In genomic region chr14:71320734-71321555, GRCh38 we compare ENCODE assay signal across 8 cellular contexts. TPM values are rescaled to one million over a fixed set of nuclear protein-coding genes. Genes with fewer than 3 reads are reported as not detected.
DNase-seq lines count a peak whose midpoint lies in the region; ATAC-seq and TF ChIP-seq lines count a peak whose summit lies in the region.

No MANE protein-coding gene starts in this region.

- H3K36me3 Mint-ChIP-seq in neural crest cell (ENCODE audit: low read depth): no peaks in the 10 kb centered on the region

- peak; percentile 40 for ATAC-seq in GM18502 (IDR thresholded peaks at IDR 0.05; ENCODE audit: poor library complexity, unreplicated experiment)
- ATAC-seq in HG03039 (IDR thresholded peaks at IDR 0.05; ENCODE audit: unreplicated experiment): peak; percentile 35
- peak; percentile 44 for ATAC-seq in PC-3

- H3K79me2 ChIP-seq in PC-3 (ENCODE audit: low read length): peaks cover 55% of the 10 kb centered on the region

- H3K9me3 Mint-ChIP-seq in neural crest cell: no peaks in the 10 kb centered on the region

- H3K27me3 ChIP-seq in PC-3 (ENCODE audit: low read length) (no peaks in the 10 kb centered on the region), subcutaneous abdominal adipose tissue (ENCODE audit: control insufficient read depth in 5 of 5, insufficient read depth in 4 of 5, low read length in 5 of 5) (no peaks in the 10 kb centered on the region)

- no peaks in the 10 kb centered on the region for H3F3A ChIP-seq in PC-3 (ENCODE audit: low read length, unreplicated experiment)

- H3K4me1 Mint-ChIP-seq in neural crest cell: peaks cover 33% of the 10 kb centered on the region

- H3K4me2 ChIP-seq in PC-3 (ENCODE audit: low read length): peak overlapping the region; percentile 82

- H3K9me2 ChIP-seq in PC-3 (replicated peaks; ENCODE audit: low read length): no peaks in the 10 kb centered on the region

- no peaks in the 10 kb centered on the region for H3K9me3 ChIP-seq in PC-3 (ENCODE audit: low read length)
- H3K9me3 ChIP-seq in subcutaneous abdominal adipose tissue (ENCODE audit: control insufficient read depth in 5 of 5, low read length in 5 of 5): no peaks in the 10 kb centered on the region

- peaks cover 34% of the 10 kb centered on the region for H4K20me1 ChIP-seq in PC-3 (ENCODE audit: low read length)

- H3K27ac ChIP-seq in PC-3 (ENCODE audit: low read length) (peak overlapping the region; percentile 90), subcutaneous abdominal adipose tissue (ENCODE audit: low read depth, low read length) (peak overlapping the region; percentile 54)

- POLR2A ChIA-PET in PC-3 (lab: Charles Lee; ENCODE audit: unreplicated experiment): interaction anchor here (0.5 to 0.8 kb wide), 3 partner anchors 30 to 189 kb away, joined by 3 to 10 read pairs (median 3); no protein-coding TSS in a partner anchor

- peak overlapping the region; percentile 78 for H3K4me3 ChIP-seq in PC-3 (ENCODE audit: low read length)
- H3K4me3 ChIP-seq in foreskin fibroblast (ENCODE audit: low read depth in 1 of 2, low read length in 2 of 2): peak overlapping the region; percentile 90 to 91
- H3K4me3 ChIP-seq in subcutaneous abdominal adipose tissue (ENCODE audit: low read depth in 1 of 5, low read length in 5 of 5): peak overlapping the region; percentile 76 to 92 (median 85)

- BruUV-seq in PC-3 (replicated peaks; lab: Mats Ljungman, UMichigan): no TSS peak

- peak overlapping the region; percentile 16 for H3K27ac Mint-ChIP-seq in neural crest cell (ENCODE audit: unreplicated experiment)

- H3K36me3 ChIP-seq in PC-3 (ENCODE audit: low read depth, low read length) (0 out of 2 replicates have a peak, but pooled peaks cover 7% of the 10 kb centered on the region), subcutaneous abdominal adipose tissue (ENCODE audit: control insufficient read depth in 5 of 5, insufficient read depth in 5 of 5, low read length in 5 of 5) (no peaks in the 10 kb centered on the region)

- peak overlapping the region; percentile 93 for H3K4me3 Mint-ChIP-seq in neural crest cell

- H3K4me1 ChIP-seq in PC-3 (ENCODE audit: insufficient read depth, low read length): peaks cover 26% of the 10 kb centered on the region
- H3K4me1 ChIP-seq in subcutaneous abdominal adipose tissue (ENCODE audit: control insufficient read depth in 5 of 5, insufficient read depth in 5 of 5, low read length in 5 of 5): peaks cover 0 to 31% (median 27%) of the 10 kb centered on the region in 5 donors

- CTCF ChIA-PET in PC-3 (lab: Charles Lee): interaction anchor here (0.6 to 2.1 kb wide), 11 partner anchors 30 to 222 kb away, joined by 3 to 12 read pairs (median 7); no protein-coding TSS in a partner anchor

- H3K27me3 Mint-ChIP-seq in neural crest cell (ENCODE audit: low read depth): no peaks in the 10 kb centered on the region

- peak overlapping the region; percentile 82 for H2AFZ ChIP-seq in PC-3 (ENCODE audit: low read length)

- intact Hi-C loops in PC-3 (cut with micrococcal nuclease): loop anchor here (1.0 to 5.0 kb wide), 7 partner anchors 30 to 424 kb away; no protein-coding TSS in a partner anchor

- TF ChIP-seq CTCF in PC-3 (conservative IDR thresholded peaks at IDR 0.05; ENCODE audit: low read depth, low read length) (no peak; the same call in 1 of the 2 replicates), foreskin fibroblast (IDR thresholded peaks at IDR 0.05; ENCODE audit: low read depth, low read length) (no peak), neural crest cell (conservative IDR thresholded peaks at IDR 0.05) (no peak)

- DNase-seq in 8988T (peak; percentile 30), PC-3 (peak; percentile 54), activated gamma-delta T cell treated with Interleukin-2 at 50 U/mL for 16 hours (peak; percentile 44), foreskin fibroblast (peak; percentile 65 to 89), neural crest cell (ENCODE audit: low read depth, low spot score) (peak; percentile 49)

- H3K9ac ChIP-seq in PC-3 (ENCODE audit: low read length) (peak overlapping the region; percentile 98), subcutaneous abdominal adipose tissue (ENCODE audit: low read length in 5 of 5) (peak overlapping the region; percentile 57 to 81 (median 70))

RNA-seq across cellular contexts. Expression of gene SIPA1L1, which starts 0.7 kb away (rescaled TPM):
- 42.4 and 42.7 TPM in 2 replicates for total RNA-seq in PC-3 (2014; rRNA removed)
- 33.3 and 36.5 TPM in 2 replicates for total RNA-seq in neural crest cell

Comparison
In these comparisons a context has a peak if more than half of its experiments do, and no peak if none do; other contexts are left out.
1. Peak in every context shown above with its lines: DNase-seq, ATAC-seq, H3K4me3 ChIP-seq and H3K27ac ChIP-seq.